16 cellular contexts compared by ENCODE assay signal in the genomic region with DNA sequence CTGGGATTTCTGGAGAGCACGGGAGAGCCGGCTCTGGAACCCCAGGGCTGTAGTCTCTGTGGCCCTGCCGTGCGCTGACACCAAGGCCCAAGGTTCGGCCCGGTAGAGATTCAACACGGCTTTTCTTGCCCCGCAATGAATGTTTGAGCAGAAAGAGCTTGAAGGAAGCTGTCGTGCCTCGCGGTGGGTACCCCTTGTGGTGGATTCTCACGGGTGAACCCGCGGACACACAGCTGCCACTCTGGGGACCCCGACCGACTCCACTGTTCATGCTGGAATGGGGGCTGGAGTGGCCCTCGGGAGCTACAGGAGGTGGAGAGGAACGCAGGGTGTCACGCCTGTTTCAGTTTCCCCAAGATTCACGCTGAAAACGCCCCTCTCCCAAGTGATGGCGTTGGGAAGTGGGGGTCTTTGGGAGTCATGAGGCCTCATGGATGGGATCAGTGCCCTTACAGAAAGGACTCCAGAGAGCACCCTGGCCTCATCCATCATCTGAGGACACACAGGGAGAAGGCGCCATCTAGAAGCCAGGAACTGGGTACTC. TPM values are rescaled to one million over a fixed set of nuclear protein-coding genes. Genes with fewer than 3 reads are reported as not detected.
DNase-seq lines count a peak whose midpoint lies in the region; ATAC-seq, FAIRE-seq and TF ChIP-seq lines count a peak whose summit lies in the region.
"Had no signal": no experiment of that assay in that cellular context is flagged by ENCODE, and none has a peak within 500 bp of the region (broad histone marks: within the 10 kb centered on the region; RNA-seq: fewer than 3 reads in every experiment).

No MANE protein-coding gene starts in this region.

- CTCF ChIA-PET in Caco-2 (lab: Charles Lee), result no interaction called here
- CTCF ChIA-PET in H1 (lab: Charles Lee; ENCODE audit: partially characterized antibody), result no interaction called here

- no peak overlapping the region for H4K5ac ChIP-seq in H1 (ENCODE audit: insufficient read length, low read depth, low read length)

- POLR2A ChIA-PET in Caco-2 (lab: Charles Lee), result no interaction called here
- POLR2A ChIA-PET in H1 (lab: Charles Lee; ENCODE audit: partially characterized antibody), result no interaction called here

- TF ChIP-seq CTCF in Caco-2 (IDR thresholded peaks at IDR 0.05; ENCODE audit: insufficient read depth in 1 of 2, low read depth in 1 of 2, low read length in 1 of 2, severe bottlenecking in 1 of 2, unreplicated experiment in 1 of 2), result no peak
- TF ChIP-seq CTCF in H1 (IDR thresholded peaks at IDR 0.05; ENCODE audit: control extremely low read depth in 1 of 3, insufficient read depth in 1 of 3, low read depth in 1 of 3, low read length in 3 of 3), result no peak
- no peak for TF ChIP-seq CTCF in osteoblast (IDR thresholded peaks at IDR 0.05; ENCODE audit: extremely low read depth, low read depth, low read length)

- no peak overlapping the region for H3K4ac ChIP-seq in H1 (replicated peaks; ENCODE audit: insufficient read length, low read depth, low read length)

- WGBS in H1 (ENCODE audit: extremely low coverage in 1 of 2, insufficient coverage in 1 of 2, insufficient read length in 1 of 2, insufficient replicate concordance in 2 of 2, low coverage in 1 of 2, low lambda C conversion rate in 2 of 2, missing lambda C conversion rate in 1 of 2), 2 experiments, result 92% methylated on average over 23 of the region's 23 CpGs; no CpG with 5 or more reads in 1 of the 2 experiments

- H4K91ac ChIP-seq in H1 (replicated peaks; ENCODE audit: insufficient read length, low read length), result no peak overlapping the region

- H4K8ac ChIP-seq in H1 (ENCODE audit: extremely low read depth, insufficient read depth, low read length), result no peak overlapping the region

- ATAC-seq in HG03280 (IDR thresholded peaks at IDR 0.05; ENCODE audit: unreplicated experiment), result no peak

- no peak overlapping the region for H3K4me3 Mint-ChIP-seq in Caco-2 (ENCODE audit: unreplicated experiment)
- H3K4me3 Mint-ChIP-seq: activated T-cell treated with anti-CD3 and anti-CD28 coated beads, Interleukin-2, amount 50 U/mL, for 72 hours; CD8-positive, alpha-beta T cell; dendritic cell treated with granulocyte-macrophage colony-stimulating factor and Interleukin-4, amounts not matched to agents 40 ng/mL and 50 ng/mL, for 4 days had no signal

- FAIRE-seq in H1 (lab: Jason Lieb, UNC), result no peak
- FAIRE-seq: GM18507 had no signal

- H3K4me2 ChIP-seq in H1 (ENCODE audit: insufficient read depth in 1 of 2, low read depth in 2 of 2, low read length in 2 of 2), result no peak overlapping the region
- H3K4me2 ChIP-seq in osteoblast (ENCODE audit: insufficient read depth, low read length), result no peak overlapping the region

- peaks cover 16% of the 10 kb centered on the region for H3K36me3 ChIP-seq in Caco-2 (ENCODE audit: control insufficient read depth, insufficient read depth, low read length)
- peaks cover 55 to 70% (median 59%) of the 10 kb centered on the region in 4 experiments for H3K36me3 ChIP-seq in H1 (ENCODE audit: control insufficient read depth in 2 of 4, insufficient read depth in 4 of 4, low read length in 3 of 4)
- H3K36me3 ChIP-seq in osteoblast (ENCODE audit: insufficient read depth, low read length), result peaks cover 59% of the 10 kb centered on the region

- H3K36me3 Mint-ChIP-seq in Caco-2 (ENCODE audit: insufficient read depth, unreplicated experiment), result peaks cover 97% of the 10 kb centered on the region

- H2BK12ac ChIP-seq in H1 (ENCODE audit: low read depth, low read length), result no peak overlapping the region

- H2BK15ac ChIP-seq in H1 (ENCODE audit: low read length), result no peak overlapping the region

- H3K9me3 ChIP-seq in Caco-2, result no peaks in the 10 kb centered on the region
- no peaks in the 10 kb centered on the region for H3K9me3 ChIP-seq in H1 (ENCODE audit: insufficient read depth in 2 of 2, low read depth in 1 of 2, low read length in 1 of 2)
- H3K9me3 ChIP-seq in osteoblast (ENCODE audit: low read depth, low read length), result no peaks in the 10 kb centered on the region
- H3K9me3 ChIP-seq: heart right ventricle had no signal

- BruUV-seq in Caco-2 (replicated peaks; lab: Mats Ljungman, UMichigan), result no TSS peak

- no peak overlapping the region for H2AK5ac ChIP-seq in H1 (ENCODE audit: low read depth, low read length)

- no peaks in the 10 kb centered on the region for H3K27me3 Mint-ChIP-seq in Caco-2 (ENCODE audit: insufficient read depth, unreplicated experiment)
- H3K27me3 Mint-ChIP-seq: dendritic cell treated with granulocyte-macrophage colony-stimulating factor and Interleukin-4, amounts not matched to agents 40 ng/mL and 50 ng/mL, for 4 days had no signal

- peak; percentile 17 for TF ChIP-seq POLR2A in GM18526 (IDR thresholded peaks at IDR 0.05; ENCODE audit: extremely low read depth, insufficient read length)
- no peak; a peak in 1 of 3 replicates for TF ChIP-seq POLR2A in H1 (IDR thresholded peaks at IDR 0.05; ENCODE audit: control extremely low read depth in 1 of 2, low read depth in 2 of 2, low read length in 2 of 2)

- H3K79me1 ChIP-seq in H1 (ENCODE audit: low read depth, low read length), result no peaks in the 10 kb centered on the region

- H3K27me3 ChIP-seq in Caco-2 (replicated peaks; ENCODE audit: control insufficient read depth, insufficient read depth, low read length) (no peaks in the 10 kb centered on the region), H1 (replicated peaks in 1 of 4; ENCODE audit: control insufficient read depth in 3 of 4, extremely low read depth in 1 of 4, insufficient read depth in 3 of 4, low read length in 3 of 4) (no peaks in the 10 kb centered on the region), osteoblast (ENCODE audit: insufficient read depth, low read length) (no peaks in the 10 kb centered on the region)
- H3K27me3 ChIP-seq: heart right ventricle had no signal

- H3K14ac ChIP-seq in H1 (ENCODE audit: insufficient read length), result no peak overlapping the region

- no peaks in the 10 kb centered on the region for H3K23me2 ChIP-seq in H1 (ENCODE audit: low read depth, low read length)

- H3K23ac ChIP-seq in H1 (ENCODE audit: insufficient read length), result no peak overlapping the region

- no peak overlapping the region for H3K18ac ChIP-seq in H1 (ENCODE audit: extremely low read depth, low read length)

- H3K4me1 Mint-ChIP-seq in Caco-2 (ENCODE audit: low read depth, unreplicated experiment), result no peaks in the 10 kb centered on the region

- H3K56ac ChIP-seq in H1 (replicated peaks; ENCODE audit: insufficient read length, low read depth, low read length), result no peak overlapping the region

- H4K20me1 ChIP-seq in H1 (replicated peaks in 1 of 2; ENCODE audit: control insufficient read depth in 1 of 2, insufficient read depth in 2 of 2, low read length in 2 of 2) (peaks cover 34 to 39% of the 10 kb centered on the region in 2 experiments), osteoblast (ENCODE audit: insufficient read depth, low read length) (peaks cover 57% of the 10 kb centered on the region)

- H2BK20ac ChIP-seq in H1 (ENCODE audit: low read length), result no peak overlapping the region

- H2BK120ac ChIP-seq in H1 (replicated peaks; ENCODE audit: low read depth, low read length), result no peak overlapping the region

- H3K27ac ChIP-seq in H1 (ENCODE audit: low read depth, low read length), result no peak overlapping the region
- H3K27ac ChIP-seq in osteoblast (ENCODE audit: low read depth, low read length), result no peak overlapping the region
- H3K27ac ChIP-seq: GM23248, heart right ventricle had no signal

- H2AFZ ChIP-seq in H1 (ENCODE audit: low read length), result no peak overlapping the region
- H2AFZ ChIP-seq in osteoblast (ENCODE audit: low read length), result no peak overlapping the region
- H2AFZ ChIP-seq: GM23248 had no signal

- H2BK5ac ChIP-seq in H1 (ENCODE audit: low read depth, low read length), result no peak overlapping the region

- H3K79me2 ChIP-seq in H1 (ENCODE audit: control insufficient read depth in 1 of 2, insufficient read depth in 2 of 2, low read length in 2 of 2) (peaks cover 16 to 34% of the 10 kb centered on the region in 2 experiments), osteoblast (ENCODE audit: insufficient read depth, low read length) (peaks cover 39% of the 10 kb centered on the region)

- intact Hi-C loops in Caco-2 (cut with micrococcal nuclease; ENCODE audit: unreplicated experiment), result no loop called here

- peak in 1 of 2 experiments; percentile 37 for DNase-seq in Caco-2
- DNase-seq in H1 (ENCODE audit: low read depth in 1 of 2, low spot score in 2 of 2), result peak in 1 of 2 experiments; percentile 45
- DNase-seq in osteoblast (ENCODE audit: insufficient read length, low spot score, missing footprints), result peak; percentile 51
- no peak for DNase-seq in activated gamma-delta T cell treated with Interleukin-2 at 50 U/mL for 16 hours
- no peak for DNase-seq in NCI-H345 treated with DMSO at 0.1 percent for 48 hours (lab: John Stamatoyannopoulos, UW; ENCODE audit: unreplicated experiment)
- DNase-seq in cerebellar nuclear complex (lab: John Stamatoyannopoulos, UW), result no peak
- DNase-seq: activated T-cell treated with anti-CD3 and anti-CD28 coated beads, Interleukin-2, amount 50 U/mL, for 72 hours; anterior cingulate cortex; GM23248; heart right ventricle; stimulated activated CD4-positive, alpha-beta T cell treated with anti-CD3 and anti-CD28 coated beads, Interleukin-1b, Interleukin-23, amount 100 ng/mL, for 48 hours had no signal

- no peaks in the 10 kb centered on the region for H3K4me1 ChIP-seq in Caco-2
- H3K4me1 ChIP-seq in H1 (replicated peaks in 1 of 4; ENCODE audit: control insufficient read depth in 3 of 4, insufficient read depth in 4 of 4, low read length in 3 of 4), result peaks cover 0 to 3% (median 2%) of the 10 kb centered on the region in 4 experiments; a peak in 6 of 7 replicates
- peaks cover 5% of the 10 kb centered on the region for H3K4me1 ChIP-seq in osteoblast (ENCODE audit: insufficient read depth, low read length)

- no peak for TF ChIP-seq RAD21 in H1 (IDR thresholded peaks at IDR 0.05 in 1 of 2, conservative IDR thresholded peaks at IDR 0.05 in 1 of 2; ENCODE audit: low read depth in 2 of 2, low read length in 2 of 2)

- no peaks in the 10 kb centered on the region for H3K9me3 Mint-ChIP-seq in Caco-2 (ENCODE audit: unreplicated experiment)
- H3K9me3 Mint-ChIP-seq: activated T-cell treated with anti-CD3 and anti-CD28 coated beads, Interleukin-2, amount 50 U/mL, for 72 hours; CD8-positive, alpha-beta T cell; dendritic cell treated with granulocyte-macrophage colony-stimulating factor and Interleukin-4, amounts not matched to agents 40 ng/mL and 50 ng/mL, for 4 days had no signal

- H3K4me3 ChIP-seq in Caco-2 (ENCODE audit: low read depth, low read length) (no peak overlapping the region), H1 (ENCODE audit: extremely low read depth in 1 of 4, insufficient read depth in 2 of 4, low read depth in 3 of 4, low read length in 4 of 4) (no peak overlapping the region), osteoblast (ENCODE audit: insufficient read depth, low read length) (no peak overlapping the region)
- H3K4me3 ChIP-seq: GM23248, heart right ventricle had no signal

- H3K27ac Mint-ChIP-seq in Caco-2 (ENCODE audit: unreplicated experiment), result peak overlapping the region; percentile 45
- H3K27ac Mint-ChIP-seq: activated T-cell treated with anti-CD3 and anti-CD28 coated beads, Interleukin-2, amount 50 U/mL, for 72 hours; CD8-positive, alpha-beta T cell; dendritic cell treated with granulocyte-macrophage colony-stimulating factor and Interleukin-4, amounts not matched to agents 40 ng/mL and 50 ng/mL, for 4 days had no signal

- no peak overlapping the region for H3K9ac ChIP-seq in H1 (replicated peaks in 1 of 4; ENCODE audit: extremely low read depth in 1 of 4, low read depth in 3 of 4, low read length in 3 of 4)
- H3K9ac ChIP-seq: GM23248 had no signal

- TF ChIP-seq EP300 in H1 (IDR thresholded peaks at IDR 0.05; ENCODE audit: borderline replicate concordance in 1 of 2, low read depth in 2 of 2, low read length in 2 of 2), result no peak

RNA-seq across cellular contexts. Expression of a gene that starts 6.6 kb away (rescaled TPM):
- total RNA-seq in Caco-2 (2022) (450 and 455 TPM in 2 replicates), osteoblast (182 and 203 TPM in 2 replicates)
- 487 and 514 TPM in 2 replicates for total RNA-seq in H1 (2021; fragmentation: NEBNext Ultra II Directional; extraction: Animal tissue kit (Norgen Biotek cat#: 25700))
- polyA plus RNA-seq in H1 (2011; rRNA removed), result 1,220 and 1,529 TPM in 2 replicates
- polyA plus RNA-seq in H1 (2011; cell fraction: cytosol; rRNA removed), result 1,117 TPM
- 686 TPM for polyA plus RNA-seq in H1 (2011; cell fraction: nucleus; rRNA removed)
- 559 to 826 TPM (median 767 TPM) in 4 replicates for polyA plus RNA-seq in H1 (2012, experiment 1 of 2)
- polyA plus RNA-seq in H1 (2012, experiment 2 of 2), result 674 TPM
- polyA plus RNA-seq in H1 (2013, experiment 1 of 2), result 424 TPM
- polyA plus RNA-seq in H1 (2013, experiment 2 of 2), result 418 TPM
- 356 and 371 TPM in 2 replicates for polyA minus RNA-seq in H1 (2011; rRNA and poly(A)+ RNA removed)
- polyA minus RNA-seq in H1 (2011; cell fraction: cytosol; rRNA and poly(A)+ RNA removed), result 639 TPM
- 472 TPM for polyA minus RNA-seq in H1 (2011; cell fraction: nucleus; rRNA and poly(A)+ RNA removed)

RNA-seq across cellular contexts. Expression of a gene that starts 48.7 kb away (rescaled TPM):
- total RNA-seq in Caco-2 (2022) (0.21 TPM in 1 of 2 replicates, not detected in the other), osteoblast (0.72 and 0.88 TPM in 2 replicates)
- total RNA-seq in H1 (2021; fragmentation: NEBNext Ultra II Directional; extraction: Animal tissue kit (Norgen Biotek cat#: 25700)), result not detected in 2 replicates
- 0.11 and 0.19 TPM in 2 replicates for polyA plus RNA-seq in H1 (2011; rRNA removed)
- polyA plus RNA-seq in H1 (2011; cell fraction: cytosol; rRNA removed), result not detected
- 0.09 TPM for polyA plus RNA-seq in H1 (2011; cell fraction: nucleus; rRNA removed)
- polyA plus RNA-seq in H1 (2012, experiment 1 of 2), result 0.87 to 1.4 TPM (median 1.1 TPM) in 4 replicates
- not detected for polyA plus RNA-seq in H1 (2012, experiment 2 of 2)
- polyA plus RNA-seq in H1 (2013, experiment 1 of 2), result 0.08 TPM
- 0.07 TPM for polyA plus RNA-seq in H1 (2013, experiment 2 of 2)
- polyA minus RNA-seq in H1 (2011; rRNA and poly(A)+ RNA removed), result not detected in 2 replicates
- polyA minus RNA-seq in H1 (2011; cell fraction: cytosol; rRNA and poly(A)+ RNA removed), result not detected
- not detected for polyA minus RNA-seq in H1 (2011; cell fraction: nucleus; rRNA and poly(A)+ RNA removed)
- total RNA-seq: GM23248 had no signal
